Comparison of ENCODE assay signal across 16 cellular contexts in genomic region chrX:69109036-69109663, GRCh38.
"Had no signal": no experiment of that assay in that cellular context is flagged by ENCODE, and none has a peak within 500 bp of the region (broad histone marks: within the 10 kb centered on the region; RNA-seq: fewer than 3 reads in every experiment).

No MANE protein-coding gene starts in this region.

- H3K27ac ChIP-seq: esophagus muscularis mucosa, heart left ventricle, left lung, suprapubic skin, upper lobe of right lung had no signal

- H3K27me3 Mint-ChIP-seq: activated CD4-positive, alpha-beta memory T cell treated with anti-CD3 and anti-CD28 coated beads for 36 hours; activated naive CD8-positive, alpha-beta T cell had no signal

- H3K27me3 ChIP-seq: suprapubic skin, upper lobe of right lung had no signal

- H3K4me3 ChIP-seq: breast epithelium, esophagus muscularis mucosa, heart left ventricle, left lung, sigmoid colon, suprapubic skin, upper lobe of right lung had no signal

- H3K36me3 Mint-ChIP-seq: activated CD4-positive, alpha-beta memory T cell treated with anti-CD3 and anti-CD28 coated beads for 36 hours; activated naive CD8-positive, alpha-beta T cell had no signal

- H3K9me3 Mint-ChIP-seq: activated CD4-positive, alpha-beta memory T cell treated with anti-CD3 and anti-CD28 coated beads for 36 hours had no signal

- H3K9me3 ChIP-seq: breast epithelium, esophagus muscularis mucosa, heart left ventricle, left lung, sigmoid colon, suprapubic skin, upper lobe of right lung had no signal

- H3K36me3 ChIP-seq: breast epithelium, esophagus muscularis mucosa, heart left ventricle, left lung, sigmoid colon, suprapubic skin, upper lobe of right lung had no signal

- H3K27ac Mint-ChIP-seq: activated CD4-positive, alpha-beta memory T cell treated with anti-CD3 and anti-CD28 coated beads for 36 hours; activated naive CD8-positive, alpha-beta T cell had no signal

- H3K4me3 Mint-ChIP-seq: activated CD4-positive, alpha-beta memory T cell treated with anti-CD3 and anti-CD28 coated beads for 36 hours; activated naive CD8-positive, alpha-beta T cell had no signal

- H3K4me1 ChIP-seq: breast epithelium, left lung, upper lobe of right lung had no signal

- DNase-seq: activated CD4-positive, alpha-beta memory T cell treated with anti-CD3 and anti-CD28 coated beads for 36 hours; activated CD4-positive, alpha-beta T cell treated with anti-CD3 and anti-CD28 coated beads for 1 hour; activated gamma-delta T cell; activated T-cell treated with anti-CD3 and anti-CD28 coated beads, Interleukin-2, amount 50 U/mL, for 48 hours; heart left ventricle; left lung; sigmoid colon; stimulated activated CD4-positive, alpha-beta T cell treated with anti-CD3 and anti-CD28 coated beads, Interleukin-4, amount 100 ng/mL, for 1 hour; stimulated activated CD8-positive, alpha-beta memory T cell treated with anti-CD3 and anti-CD28 coated beads, Interleukin-4, amount 100 ng/mL, for 48 hours; stimulated activated naive CD8-positive, alpha-beta T cell treated with anti-CD3 and anti-CD28 coated beads, Interleukin-15, Interleukin-2, amounts not matched to agents 100 U/mL and 50 U/mL, for 24 hours; T-helper 9 cell; upper lobe of right lung had no signal
